ENCODE assay signal across 1 cellular context in the genomic region with DNA sequence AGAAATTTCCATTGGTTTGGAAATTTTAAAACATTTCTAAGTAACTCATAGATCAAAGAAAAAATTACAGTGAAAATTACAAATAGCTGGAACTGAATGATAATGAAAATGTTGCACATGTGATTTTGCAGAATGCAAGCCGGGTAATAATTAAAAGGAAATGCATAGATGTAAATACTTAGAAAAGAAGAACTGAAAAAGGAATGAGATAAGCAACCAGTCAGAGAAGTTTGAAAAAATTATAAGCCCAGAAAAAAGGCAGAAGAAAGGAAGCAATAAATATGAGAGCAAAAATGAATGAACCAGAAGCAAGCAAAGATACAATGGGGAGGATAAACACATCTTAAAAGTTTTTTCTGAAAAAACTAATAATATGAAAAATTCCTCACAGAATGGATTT.
TF ChIP-seq lines count a peak whose summit lies in the region.

No MANE protein-coding gene starts in this region.

TF ChIP-seq in K562, 482 proteins besides CTCF, POLR2A, EP300 and RAD21:
- TF ChIP-seq LEF1 (IDR thresholded peaks at IDR 0.05) (no peak), IRF9 (tag; IDR thresholded peaks at IDR 0.05) (no peak), FOXO4 (CRISPR knock-in tag; IDR thresholded peaks at IDR 0.05) (no peak), TAL1 (IDR thresholded peaks at IDR 0.05) (peak; percentile 9; the same call in 1 of the 2 replicates), RBFOX2 (IDR thresholded peaks at IDR 0.05; ENCODE audit: low read depth, low read length) (no peak), NFE2L1 (tag; IDR thresholded peaks at IDR 0.05; ENCODE audit: borderline replicate concordance, low read depth) (no peak), ZNF707 (CRISPR knock-in tag; conservative IDR thresholded peaks at IDR 0.05) (no peak), TRIM24 (IDR thresholded peaks at IDR 0.05) (peak in 1 of 2 experiments; percentile 16; a peak in 1 of 4 replicates), CBFB (CRISPR knock-in tag; IDR thresholded peaks at IDR 0.05) (no peak), ZNF407 (IDR thresholded peaks at IDR 0.05; ENCODE audit: low read depth) (0 out of 2 replicates have a peak, but pooled peaks have one; percentile 26), CSDE1 (IDR thresholded peaks at IDR 0.05) (peak in 1 of 2 experiments; percentile 44; a peak in 1 of 4 replicates), TAF15 (IDR thresholded peaks at IDR 0.05; ENCODE audit: low read depth, low read length) (no peak), MAZ (CRISPR knock-in tag; conservative IDR thresholded peaks at IDR 0.05 in 1 of 2, IDR thresholded peaks at IDR 0.05 in 1 of 2) (no peak), CC2D1A (IDR thresholded peaks at IDR 0.05) (no peak), MCM5 (IDR thresholded peaks at IDR 0.05; ENCODE audit: low read depth) (no peak), SMARCE1 (IDR thresholded peaks at IDR 0.05) (0 out of 2 replicates have a peak, but pooled peaks have one; percentile 14), EWSR1 (IDR thresholded peaks at IDR 0.05; ENCODE audit: borderline replicate concordance, low read depth, partially characterized antibody) (no peak), ZNF175 (CRISPR knock-in tag; IDR thresholded peaks at IDR 0.05; ENCODE audit: low read depth) (no peak), ZNF324 (CRISPR knock-in tag; IDR thresholded peaks at IDR 0.05) (no peak), STAG1 (CRISPR knock-in tag; IDR thresholded peaks at IDR 0.05; ENCODE audit: borderline replicate concordance) (no peak), TCF7L2 (IDR thresholded peaks at IDR 0.05; ENCODE audit: low read depth, low read length) (no peak), CEBPB (tag; IDR thresholded peaks at IDR 0.05) (no peak), ZSCAN29 (IDR thresholded peaks at IDR 0.05) (no peak), MED1 (CRISPR knock-in tag; IDR thresholded peaks at IDR 0.05; ENCODE audit: borderline replicate concordance) (no peak)
- TF ChIP-seq, protein P1, sequence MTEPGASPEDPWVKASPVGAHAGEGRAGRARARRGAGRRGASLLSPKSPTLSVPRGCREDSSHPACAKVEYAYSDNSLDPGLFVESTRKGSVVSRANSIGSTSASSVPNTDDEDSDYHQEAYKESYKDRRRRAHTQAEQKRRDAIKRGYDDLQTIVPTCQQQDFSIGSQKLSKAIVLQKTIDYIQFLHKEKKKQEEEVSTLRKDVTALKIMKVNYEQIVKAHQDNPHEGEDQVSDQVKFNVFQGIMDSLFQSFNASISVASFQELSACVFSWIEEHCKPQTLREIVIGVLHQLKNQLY (CRISPR knock-in tag; conservative IDR thresholded peaks at IDR 0.05) = no peak
- TF ChIP-seq, protein P2, sequence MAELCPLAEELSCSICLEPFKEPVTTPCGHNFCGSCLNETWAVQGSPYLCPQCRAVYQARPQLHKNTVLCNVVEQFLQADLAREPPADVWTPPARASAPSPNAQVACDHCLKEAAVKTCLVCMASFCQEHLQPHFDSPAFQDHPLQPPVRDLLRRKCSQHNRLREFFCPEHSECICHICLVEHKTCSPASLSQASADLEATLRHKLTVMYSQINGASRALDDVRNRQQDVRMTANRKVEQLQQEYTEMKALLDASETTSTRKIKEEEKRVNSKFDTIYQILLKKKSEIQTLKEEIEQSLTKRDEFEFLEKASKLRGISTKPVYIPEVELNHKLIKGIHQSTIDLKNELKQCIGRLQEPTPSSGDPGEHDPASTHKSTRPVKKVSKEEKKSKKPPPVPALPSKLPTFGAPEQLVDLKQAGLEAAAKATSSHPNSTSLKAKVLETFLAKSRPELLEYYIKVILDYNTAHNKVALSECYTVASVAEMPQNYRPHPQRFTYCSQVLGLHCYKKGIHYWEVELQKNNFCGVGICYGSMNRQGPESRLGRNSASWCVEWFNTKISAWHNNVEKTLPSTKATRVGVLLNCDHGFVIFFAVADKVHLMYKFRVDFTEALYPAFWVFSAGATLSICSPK (IDR thresholded peaks at IDR 0.05; ENCODE audit: borderline replicate concordance) = no peak
- TF ChIP-seq, protein P3, sequence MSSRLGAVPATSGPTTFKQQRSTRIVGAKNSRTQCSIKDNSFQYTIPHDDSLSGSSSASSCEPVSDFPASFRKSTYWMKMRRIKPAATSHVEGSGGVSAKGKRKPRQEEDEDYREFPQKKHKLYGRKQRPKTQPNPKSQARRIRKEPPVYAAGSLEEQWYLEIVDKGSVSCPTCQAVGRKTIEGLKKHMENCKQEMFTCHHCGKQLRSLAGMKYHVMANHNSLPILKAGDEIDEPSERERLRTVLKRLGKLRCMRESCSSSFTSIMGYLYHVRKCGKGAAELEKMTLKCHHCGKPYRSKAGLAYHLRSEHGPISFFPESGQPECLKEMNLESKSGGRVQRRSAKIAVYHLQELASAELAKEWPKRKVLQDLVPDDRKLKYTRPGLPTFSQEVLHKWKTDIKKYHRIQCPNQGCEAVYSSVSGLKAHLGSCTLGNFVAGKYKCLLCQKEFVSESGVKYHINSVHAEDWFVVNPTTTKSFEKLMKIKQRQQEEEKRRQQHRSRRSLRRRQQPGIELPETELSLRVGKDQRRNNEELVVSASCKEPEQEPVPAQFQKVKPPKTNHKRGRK (tag; IDR thresholded peaks at IDR 0.05) = peak; percentile 75
- TF ChIP-seq, protein P4, sequence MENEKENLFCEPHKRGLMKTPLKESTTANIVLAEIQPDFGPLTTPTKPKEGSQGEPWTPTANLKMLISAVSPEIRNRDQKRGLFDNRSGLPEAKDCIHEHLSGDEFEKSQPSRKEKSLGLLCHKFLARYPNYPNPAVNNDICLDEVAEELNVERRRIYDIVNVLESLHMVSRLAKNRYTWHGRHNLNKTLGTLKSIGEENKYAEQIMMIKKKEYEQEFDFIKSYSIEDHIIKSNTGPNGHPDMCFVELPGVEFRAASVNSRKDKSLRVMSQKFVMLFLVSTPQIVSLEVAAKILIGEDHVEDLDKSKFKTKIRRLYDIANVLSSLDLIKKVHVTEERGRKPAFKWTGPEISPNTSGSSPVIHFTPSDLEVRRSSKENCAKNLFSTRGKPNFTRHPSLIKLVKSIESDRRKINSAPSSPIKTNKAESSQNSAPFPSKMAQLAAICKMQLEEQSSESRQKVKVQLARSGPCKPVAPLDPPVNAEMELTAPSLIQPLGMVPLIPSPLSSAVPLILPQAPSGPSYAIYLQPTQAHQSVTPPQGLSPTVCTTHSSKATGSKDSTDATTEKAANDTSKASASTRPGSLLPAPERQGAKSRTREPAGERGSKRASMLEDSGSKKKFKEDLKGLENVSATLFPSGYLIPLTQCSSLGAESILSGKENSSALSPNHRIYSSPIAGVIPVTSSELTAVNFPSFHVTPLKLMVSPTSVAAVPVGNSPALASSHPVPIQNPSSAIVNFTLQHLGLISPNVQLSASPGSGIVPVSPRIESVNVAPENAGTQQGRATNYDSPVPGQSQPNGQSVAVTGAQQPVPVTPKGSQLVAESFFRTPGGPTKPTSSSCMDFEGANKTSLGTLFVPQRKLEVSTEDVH (IDR thresholded peaks at IDR 0.05; ENCODE audit: low read depth, partially characterized antibody) = peak; percentile 31
